In genomic region chr15:69847625-69848024, GRCh38 we compare ENCODE assay signal across 1 cellular context.
TF ChIP-seq lines count a peak whose summit lies in the region.

No MANE protein-coding gene starts in this region.

TF ChIP-seq in HepG2, 621 proteins besides CTCF, POLR2A, EP300 and RAD21 (continued from another document):
- TF ChIP-seq ZHX1 (CRISPR knock-in tag; IDR thresholded peaks at IDR 0.05; ENCODE audit: low read depth) = no peak
TF ChIP-seq in HepG2: peak in this region for 1.
